ENCODE assay signal across 12 cellular contexts in the genomic region with DNA sequence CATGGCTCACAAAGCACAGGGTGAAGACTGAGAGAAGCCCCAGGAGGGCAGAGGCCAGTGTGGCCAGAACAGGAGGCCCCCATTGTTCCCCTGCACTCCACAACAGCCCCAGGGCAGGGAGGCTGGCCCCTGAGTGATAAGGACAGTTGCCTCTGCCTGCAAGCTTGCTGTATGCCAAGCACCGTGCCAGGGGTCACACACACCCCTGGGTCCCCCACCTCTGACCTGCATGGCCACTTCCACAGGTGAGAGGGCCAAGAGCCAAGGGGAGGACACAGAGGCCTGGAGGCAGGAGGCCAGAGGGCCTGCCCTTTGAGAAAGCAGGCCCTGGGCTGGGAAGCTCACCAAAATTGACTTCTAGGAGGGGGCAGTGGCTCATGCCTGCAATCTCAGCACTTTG. TPM values are rescaled to one million over a fixed set of nuclear protein-coding genes. Genes with fewer than 3 reads are reported as not detected.
DNase-seq lines count a peak whose midpoint lies in the region; ATAC-seq and TF ChIP-seq lines count a peak whose summit lies in the region.
"Had no signal": no experiment of that assay in that cellular context is flagged by ENCODE, and none has a peak within 500 bp of the region (broad histone marks: within the 10 kb centered on the region; RNA-seq: fewer than 3 reads in every experiment).

No MANE protein-coding gene starts in this region.

- H3K4me1 ChIP-seq in right lobe of liver = peaks cover 2 to 73% (median 39%) of the 10 kb centered on the region in 4 donors
- peaks cover 79% of the 10 kb centered on the region for H3K4me1 ChIP-seq in suprapubic skin
- peaks cover 39% of the 10 kb centered on the region for H3K4me1 ChIP-seq in testis

- H3K4me3 ChIP-seq in right lobe of liver (no peak overlapping the region), suprapubic skin (no peak overlapping the region), testis (no peak overlapping the region)

- POLR2A ChIA-PET in activated CD8-positive, alpha-beta T cell treated with anti-CD3 and anti-CD28 coated beads, Interleukin-2, amount 10 ng/mL, durations not matched to agents 7 days and 5 days (lab: Charles Lee) = interaction anchor here (0.9 to 1.7 kb wide), 4 partner anchors 13 to 37 kb away, joined by 4 to 6 read pairs (median 4); a partner anchor contains a TSS

- H3K27ac Mint-ChIP-seq in activated T-cell treated with anti-CD3 and anti-CD28 coated beads, Interleukin-2, amount 50 U/mL, for 72 hours = peak overlapping the region; percentile 64
- H3K27ac Mint-ChIP-seq in activated CD8-positive, alpha-beta T cell treated with anti-CD3 and anti-CD28 coated beads, Interleukin-2, amount 10 ng/mL, durations not matched to agents 7 days and 5 days = peak overlapping the region; percentile 97

- ATAC-seq in activated T-cell treated with anti-CD3 and anti-CD28 coated beads, Interleukin-2, amount 50 U/mL, for 72 hours (replicated peaks in 1 of 2) = no peak
- no peak for ATAC-seq in activated CD8-positive, alpha-beta T cell treated with anti-CD3 and anti-CD28 coated beads, Interleukin-2, amount 10 ng/mL, durations not matched to agents 7 days and 5 days
- peak in 3 of 4 donors; percentile 41 to 49 (median 43) for ATAC-seq in right lobe of liver
- no peak for ATAC-seq in GM21737 (IDR thresholded peaks at IDR 0.05; ENCODE audit: unreplicated experiment)

- H3K36me3 ChIP-seq in right lobe of liver (peaks cover 0 to 10% (median 1%) of the 10 kb centered on the region in 4 donors), suprapubic skin (peaks cover 25% of the 10 kb centered on the region), testis (ENCODE audit: low read depth, missing control alignments) (no peaks in the 10 kb centered on the region)

- no peak for TF ChIP-seq EP300 in suprapubic skin (IDR thresholded peaks at IDR 0.05)

- H3K27me3 ChIP-seq in right lobe of liver (no peaks in the 10 kb centered on the region), suprapubic skin (no peaks in the 10 kb centered on the region), testis (no peaks in the 10 kb centered on the region)

- peaks cover 78% of the 10 kb centered on the region for H3K4me1 Mint-ChIP-seq in activated T-cell treated with anti-CD3 and anti-CD28 coated beads, Interleukin-2, amount 50 U/mL, for 72 hours (ENCODE audit: low read depth)
- H3K4me1 Mint-ChIP-seq in activated CD8-positive, alpha-beta T cell treated with anti-CD3 and anti-CD28 coated beads, Interleukin-2, amount 10 ng/mL, durations not matched to agents 7 days and 5 days (ENCODE audit: low read depth) = peaks cover 65% of the 10 kb centered on the region

- DNase-seq in activated T-cell treated with anti-CD3 and anti-CD28 coated beads, Interleukin-2, amount 50 U/mL, for 72 hours = no peak
- DNase-seq in activated T-cell treated with anti-CD3 and anti-CD28 coated beads, Interleukin-2, amount 50 U/mL, for 1 hour = no peak
- DNase-seq in activated CD8-positive, alpha-beta T cell treated with anti-CD3 and anti-CD28 coated beads, Interleukin-2, amount 10 ng/mL, durations not matched to agents 7 days and 5 days = no peak
- DNase-seq in right lobe of liver = peak; percentile 69 to 98 (median 96)
- DNase-seq in suprapubic skin (ENCODE audit: low spot score in 2 of 2) = no peak
- no peak for DNase-seq in testis
- DNase-seq in KG1 (lab: John Stamatoyannopoulos, UW) = no peak
- DNase-seq: mammary epithelial cell; NCI-H187 treated with DMSO at 0.1 percent for 48 hours; SHP77 treated with DMSO at 0.1 percent for 48 hours; stimulated activated CD4-positive, alpha-beta T cell treated with anti-CD3 and anti-CD28 coated beads, Interleukin-2, amount 100 ng/mL, for 24 hours had no signal

- TF ChIP-seq POLR2A in right lobe of liver (IDR thresholded peaks at IDR 0.05) (no peak), suprapubic skin (IDR thresholded peaks at IDR 0.05) (no peak), testis (IDR thresholded peaks at IDR 0.05) (no peak)

- no peaks in the 10 kb centered on the region for H3K9me3 Mint-ChIP-seq in activated T-cell treated with anti-CD3 and anti-CD28 coated beads, Interleukin-2, amount 50 U/mL, for 72 hours
- H3K9me3 Mint-ChIP-seq in activated CD8-positive, alpha-beta T cell treated with anti-CD3 and anti-CD28 coated beads, Interleukin-2, amount 10 ng/mL, durations not matched to agents 7 days and 5 days (ENCODE audit: insufficient read depth) = no peaks in the 10 kb centered on the region

- H3K9me3 ChIP-seq in right lobe of liver = no peaks in the 10 kb centered on the region
- H3K9me3 ChIP-seq in suprapubic skin = no peaks in the 10 kb centered on the region
- no peaks in the 10 kb centered on the region for H3K9me3 ChIP-seq in testis

- H3K27ac ChIP-seq in right lobe of liver (peak overlapping the region in 2 of 3 donors; percentile 67 to 86), suprapubic skin (peak overlapping the region; percentile 25), testis (peak overlapping the region in 1 of 2 donors; percentile 32)

- H3K27me3 Mint-ChIP-seq in activated T-cell treated with anti-CD3 and anti-CD28 coated beads, Interleukin-2, amount 50 U/mL, for 72 hours (ENCODE audit: low read depth) = no peaks in the 10 kb centered on the region
- H3K27me3 Mint-ChIP-seq in activated CD8-positive, alpha-beta T cell treated with anti-CD3 and anti-CD28 coated beads, Interleukin-2, amount 10 ng/mL, durations not matched to agents 7 days and 5 days (ENCODE audit: low read depth) = no peaks in the 10 kb centered on the region

- H3K36me3 Mint-ChIP-seq in activated T-cell treated with anti-CD3 and anti-CD28 coated beads, Interleukin-2, amount 50 U/mL, for 72 hours (ENCODE audit: insufficient read depth in 2 of 2) = peaks cover 4 to 14% of the 10 kb centered on the region in 2 donors
- H3K36me3 Mint-ChIP-seq in activated CD8-positive, alpha-beta T cell treated with anti-CD3 and anti-CD28 coated beads, Interleukin-2, amount 10 ng/mL, durations not matched to agents 7 days and 5 days (ENCODE audit: low read depth) = peaks cover 73% of the 10 kb centered on the region

- H3K4me3 Mint-ChIP-seq in activated T-cell treated with anti-CD3 and anti-CD28 coated beads, Interleukin-2, amount 50 U/mL, for 72 hours = peak overlapping the region; percentile 30 to 56
- H3K4me3 Mint-ChIP-seq in activated CD8-positive, alpha-beta T cell treated with anti-CD3 and anti-CD28 coated beads, Interleukin-2, amount 10 ng/mL, durations not matched to agents 7 days and 5 days = peak overlapping the region; percentile 40

- TF ChIP-seq CTCF in right lobe of liver (IDR thresholded peaks at IDR 0.05) (no peak), suprapubic skin (IDR thresholded peaks at IDR 0.05) (no peak), testis (IDR thresholded peaks at IDR 0.05) (no peak)

- CTCF ChIA-PET in activated CD8-positive, alpha-beta T cell treated with anti-CD3 and anti-CD28 coated beads, Interleukin-2, amount 10 ng/mL, durations not matched to agents 7 days and 5 days (lab: Charles Lee) = interaction anchor here (1.4 to 6.1 kb wide), 3 partner anchors 34 to 79 kb away, joined by 6 to 57 read pairs (median 9); no protein-coding TSS in a partner anchor

- intact Hi-C loops in right lobe of liver (cut with DNase I) (no loop called here), testis (cut with DNase I; ENCODE audit: low total_unique reads) (no loop called here)

- no CpG with 5 or more reads among the region's 1 CpG for WGBS in right lobe of liver (ENCODE audit: insufficient coverage, low coverage, low lambda C conversion rate, missing lambda C conversion rate)
- WGBS in suprapubic skin = no CpG with 5 or more reads among the region's 1 CpG
- whole genome bisulfite sequencing in testis, 2 donors = 0% methylated on average over 1 of the region's 1 CpG; no CpG with 5 or more reads in 1 of the 2 donors

RNA-seq across cellular contexts. Expression of a gene that starts 23.7 kb away (rescaled TPM):
- 10 to 100 TPM; 15.6 to 19.9 TPM for total RNA-seq in activated T-cell treated with anti-CD3 and anti-CD28 coated beads, Interleukin-2, amount 50 U/mL, for 72 hours
- 10 to 100 TPM; 18.8 to 20.3 TPM for total RNA-seq in activated CD8-positive, alpha-beta T cell treated with anti-CD3 and anti-CD28 coated beads, Interleukin-2, amount 10 ng/mL, durations not matched to agents 7 days and 5 days
- total RNA-seq in right lobe of liver (1 to 10 TPM; 2.4 to 4.5 (median 3.2) TPM), suprapubic skin (10 to 100 TPM in 2 of 4 donors, 1 to 10 TPM in 2; 8.7 to 12.7 (median 10.2) TPM), testis (10 to 100 TPM; 25.0 to 26.3 TPM)
- polyA plus RNA-seq in testis (ENCODE audit: insufficient read depth, low read depth, low replicate concordance) = 56.5 TPM

RNA-seq across cellular contexts. Expression of a gene that starts 30.2 kb away (rescaled TPM):
- total RNA-seq in activated T-cell treated with anti-CD3 and anti-CD28 coated beads, Interleukin-2, amount 50 U/mL, for 72 hours = 100 to 1,000 TPM; 263 to 285 TPM
- total RNA-seq in activated CD8-positive, alpha-beta T cell treated with anti-CD3 and anti-CD28 coated beads, Interleukin-2, amount 10 ng/mL, durations not matched to agents 7 days and 5 days = 100 to 1,000 TPM; 339 to 364 TPM
- 100 to 1,000 TPM in 2 of 6 experiments, 10 to 100 TPM in 4; 64.8 to 182 (median 80.1) TPM for total RNA-seq in right lobe of liver
- total RNA-seq in suprapubic skin = 100 to 1,000 TPM; 122 to 281 (median 190) TPM
- 100 to 1,000 TPM; 380 to 393 TPM for total RNA-seq in testis
- 425 TPM for polyA plus RNA-seq in testis (ENCODE audit: insufficient read depth, low read depth, low replicate concordance)

RNA-seq across cellular contexts. Expression of a gene that starts 30.4 kb away (rescaled TPM):
- total RNA-seq in activated T-cell treated with anti-CD3 and anti-CD28 coated beads, Interleukin-2, amount 50 U/mL, for 72 hours = 10 to 100 TPM; 13.5 to 16.7 TPM
- total RNA-seq in activated CD8-positive, alpha-beta T cell treated with anti-CD3 and anti-CD28 coated beads, Interleukin-2, amount 10 ng/mL, durations not matched to agents 7 days and 5 days = 10 to 100 TPM; 16.3 to 16.5 TPM
- total RNA-seq in right lobe of liver (10 to 100 TPM in 2 of 6 experiments, 1 to 10 TPM in 4; 5.9 to 16.0 (median 8.1) TPM), suprapubic skin (10 to 100 TPM in 3 of 4 donors, 1 to 10 TPM in 1; 6.4 to 18.7 (median 13.6) TPM), testis (10 to 100 TPM; 11.7 to 16.0 TPM)
- polyA plus RNA-seq in testis (ENCODE audit: insufficient read depth, low read depth, low replicate concordance) = 16.0 TPM

RNA-seq across cellular contexts. Expression of a gene that starts 33.7 kb away (rescaled TPM):
- 100 to 1,000 TPM in 1 of 2 donors, 10 to 100 TPM in 1; 69.3 to 101 TPM for total RNA-seq in activated T-cell treated with anti-CD3 and anti-CD28 coated beads, Interleukin-2, amount 50 U/mL, for 72 hours
- total RNA-seq in activated CD8-positive, alpha-beta T cell treated with anti-CD3 and anti-CD28 coated beads, Interleukin-2, amount 10 ng/mL, durations not matched to agents 7 days and 5 days = 100 to 1,000 TPM; 195 to 201 TPM
- total RNA-seq in right lobe of liver = 100 to 1,000 TPM in 4 of 6 experiments, 10 to 100 TPM in 2; 76.3 to 118 (median 101) TPM
- total RNA-seq in suprapubic skin = 10 to 100 TPM; 60.1 to 98.0 (median 87.3) TPM
- total RNA-seq in testis = 100 to 1,000 TPM; 101 to 146 TPM
- polyA plus RNA-seq in testis (ENCODE audit: insufficient read depth, low read depth, low replicate concordance) = 117 TPM

RNA-seq across cellular contexts. Expression of a gene that starts 40.4 kb away (rescaled TPM):
- 1 to 10 TPM; 3.2 to 6.1 TPM for total RNA-seq in activated T-cell treated with anti-CD3 and anti-CD28 coated beads, Interleukin-2, amount 50 U/mL, for 72 hours
- 1 to 10 TPM in 1 of 2 experiments, under 1 TPM in 1; 0.76 to 1.7 TPM for total RNA-seq in activated CD8-positive, alpha-beta T cell treated with anti-CD3 and anti-CD28 coated beads, Interleukin-2, amount 10 ng/mL, durations not matched to agents 7 days and 5 days
- total RNA-seq in right lobe of liver = 100 to 1,000 TPM in 2 of 6 experiments, 10 to 100 TPM in 4; 65.9 to 132 (median 86.5) TPM
- 100 to 1,000 TPM; 188 to 384 (median 220) TPM for total RNA-seq in suprapubic skin
- 10 to 100 TPM; 70.2 to 79.2 TPM for total RNA-seq in testis
- 41.5 TPM for polyA plus RNA-seq in testis (ENCODE audit: insufficient read depth, low read depth, low replicate concordance)

Comparison
In these comparisons a context has a peak if more than half of its experiments do, and no peak if none do; other contexts are left out.
1. ATAC-seq: peak in right lobe of liver (3 of 4); none in activated T-cell treated with anti-CD3 and anti-CD28 coated beads, Interleukin-2, amount 50 U/mL, for 72 hours (0 of 2), activated CD8-positive, alpha-beta T cell treated with anti-CD3 and anti-CD28 coated beads, Interleukin-2, amount 10 ng/mL, durations not matched to agents 7 days and 5 days (single experiment) and GM21737 (single experiment).
2. DNase-seq: peak in right lobe of liver (3 of 3); none in activated T-cell treated with anti-CD3 and anti-CD28 coated beads, Interleukin-2, amount 50 U/mL, for 72 hours (0 of 2), activated T-cell treated with anti-CD3 and anti-CD28 coated beads, Interleukin-2, amount 50 U/mL, for 1 hour (single experiment), activated CD8-positive, alpha-beta T cell treated with anti-CD3 and anti-CD28 coated beads, Interleukin-2, amount 10 ng/mL, durations not matched to agents 7 days and 5 days (single experiment), suprapubic skin (0 of 2), testis (single experiment) and KG1 (single experiment).